Comparison of ENCODE assay signal across 8 cellular contexts in genomic region chr2:7982054-7982453, GRCh38.
"Had no signal": no experiment of that assay in that cellular context is flagged by ENCODE, and none has a peak within 500 bp of the region (broad histone marks: within the 10 kb centered on the region; RNA-seq: fewer than 3 reads in every experiment).

No MANE protein-coding gene starts in this region.

- FAIRE-seq: G401.6, GM12878, GM12891, GM12892, GM18507, GM19239 had no signal

- DNase-seq: GDM1, GF-D8 had no signal

- ATAC-seq: GM12878 had no signal

- H3K4me3 ChIP-seq: GM12878 had no signal
